ENCODE assay signal across 8 cellular contexts in the genomic region with DNA sequence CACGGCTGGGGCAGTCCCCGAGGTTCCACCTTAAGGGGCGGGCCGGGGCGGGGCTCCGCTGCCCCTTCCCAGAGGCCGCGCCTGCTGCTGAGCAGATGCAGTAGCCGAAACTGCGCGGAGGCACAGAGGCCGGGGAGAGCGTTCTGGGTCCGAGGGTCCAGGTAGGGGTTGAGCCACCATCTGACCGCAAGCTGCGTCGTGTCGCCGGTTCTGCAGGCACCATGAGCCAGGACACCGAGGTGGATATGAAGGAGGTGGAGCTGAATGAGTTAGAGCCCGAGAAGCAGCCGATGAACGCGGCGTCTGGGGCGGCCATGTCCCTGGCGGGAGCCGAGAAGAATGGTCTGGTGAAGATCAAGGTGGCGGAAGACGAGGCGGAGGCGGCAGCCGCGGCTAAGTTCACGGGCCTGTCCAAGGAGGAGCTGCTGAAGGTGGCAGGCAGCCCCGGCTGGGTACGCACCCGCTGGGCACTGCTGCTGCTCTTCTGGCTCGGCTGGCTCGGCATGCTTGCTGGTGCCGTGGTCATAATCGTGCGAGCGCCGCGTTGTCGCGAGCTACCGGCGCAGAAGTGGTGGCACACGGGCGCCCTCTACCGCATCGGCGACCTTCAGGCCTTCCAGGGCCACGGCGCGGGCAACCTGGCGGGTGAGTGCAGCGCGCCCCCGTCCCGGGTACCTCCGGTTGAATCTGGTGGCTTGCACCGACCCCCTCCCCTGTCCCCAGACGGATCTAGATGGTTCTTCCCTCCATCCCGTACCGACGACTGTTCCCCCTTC. TPM values are rescaled to one million over a fixed set of nuclear protein-coding genes. Genes with fewer than 3 reads are reported as not detected.
DNase-seq lines count a peak whose midpoint lies in the region; ATAC-seq, FAIRE-seq and TF ChIP-seq lines count a peak whose summit lies in the region.

A gene (plus strand): TSS at position 94 of the 776 bp plus-strand sequence. CDS start 128 bp downstream, at position 222.

- peak within 1 kb of the TSS; percentile 100 for H3K4me3 Mint-ChIP-seq in T-helper 1 cell treated with Interleukin-12 subunit alpha and Interleukin-12 subunit beta and Interleukin-4 antibody, amounts not matched to agents 30 μg/mL and 1 μg/mL, for 36 hours

- H3K36me3 ChIP-seq in vagina, result peaks cover 0 to 35% of the 10 kb centered on the region in 2 donors

- H3K27ac Mint-ChIP-seq in T-helper 1 cell treated with Interleukin-12 subunit alpha and Interleukin-12 subunit beta and Interleukin-4 antibody, amounts not matched to agents 30 μg/mL and 1 μg/mL, for 36 hours, result peak within 1 kb of the TSS; percentile 100

- ATAC-seq in HG02623 (IDR thresholded peaks at IDR 0.05; ENCODE audit: unreplicated experiment) (peak; percentile 59), left ventricle myocardium superior (peak; percentile 94)

- peak; percentile 98 for TF ChIP-seq POLR2A in GM12891 (IDR thresholded peaks at IDR 0.05; ENCODE audit: low read depth, low read length)
- TF ChIP-seq POLR2A in vagina (IDR thresholded peaks at IDR 0.05), result peak; percentile 87 to 99

- no peaks in the 10 kb centered on the region for H3K27me3 ChIP-seq in vagina

- peak in 2 of 3 experiments; percentile 44 to 72 for TF ChIP-seq CTCF in vagina (IDR thresholded peaks at IDR 0.05)

- peaks cover 53% of the 10 kb centered on the region for H3K4me1 Mint-ChIP-seq in T-helper 1 cell treated with Interleukin-12 subunit alpha and Interleukin-12 subunit beta and Interleukin-4 antibody, amounts not matched to agents 30 μg/mL and 1 μg/mL, for 36 hours (ENCODE audit: low read depth)

- H3K9me3 Mint-ChIP-seq in T-helper 1 cell treated with Interleukin-12 subunit alpha and Interleukin-12 subunit beta and Interleukin-4 antibody, amounts not matched to agents 30 μg/mL and 1 μg/mL, for 36 hours, result no peaks in the 10 kb centered on the region

- FAIRE-seq in GM12891 (lab: Jason Lieb, UNC), result peak; percentile 80

- peak within 1 kb of the TSS; percentile 98 to 100 for H3K4me3 ChIP-seq in vagina

- no peaks in the 10 kb centered on the region for H3K27me3 Mint-ChIP-seq in T-helper 1 cell treated with Interleukin-12 subunit alpha and Interleukin-12 subunit beta and Interleukin-4 antibody, amounts not matched to agents 30 μg/mL and 1 μg/mL, for 36 hours (ENCODE audit: low read depth)

- H3K4me1 ChIP-seq in vagina, result peaks cover 53% of the 10 kb centered on the region

- no peaks in the 10 kb centered on the region for H3K9me3 ChIP-seq in vagina

- peak within 1 kb of the TSS; percentile 100 for H3K27ac ChIP-seq in vagina

- peak; percentile 78 for DNase-seq in GM12891 (ENCODE audit: insufficient read length, low spot score)
- DNase-seq in NCI-H1105 (lab: John Stamatoyannopoulos, UW), result peak; percentile 89
- DNase-seq in amniotic stem cell (lab: John Stamatoyannopoulos, UW), result peak; percentile 90
- peak; percentile 94 for DNase-seq in left ventricle myocardium superior
- DNase-seq in putamen (ENCODE audit: low spot score), result peak; percentile 85
- peak in 1 of 2 donors; percentile 97 for DNase-seq in vagina (ENCODE audit: extremely low spot score in 2 of 2)

- H3K36me3 Mint-ChIP-seq in T-helper 1 cell treated with Interleukin-12 subunit alpha and Interleukin-12 subunit beta and Interleukin-4 antibody, amounts not matched to agents 30 μg/mL and 1 μg/mL, for 36 hours (ENCODE audit: low read depth), result peaks cover 48% of the 10 kb centered on the region

- intact Hi-C loops in left ventricle myocardium superior (cut with micrococcal nuclease) (no loop called here), vagina (cut with DNase I) (no loop called here)

TF ChIP-seq in GM12891, 5 proteins besides CTCF, POLR2A, EP300 and RAD21:
- TF ChIP-seq POLR2AphosphoS5 (IDR thresholded peaks at IDR 0.05; ENCODE audit: low read depth, low read length), result peak; percentile 97
- peak; percentile 81 for TF ChIP-seq POU2F2 (IDR thresholded peaks at IDR 0.05; ENCODE audit: low read depth, low read length)
- peak; percentile 94 for TF ChIP-seq TAF1 (IDR thresholded peaks at IDR 0.05; ENCODE audit: low read depth, low read length)
- TF ChIP-seq SPI1 (IDR thresholded peaks at IDR 0.05; ENCODE audit: low read depth, low read length), result no peak
TF ChIP-seq in GM12891: peak in this region for 3.

RNA-seq across cellular contexts. Expression of the gene that starts here (rescaled TPM):
- polyA plus RNA-seq in GM12891 (2012; ENCODE audit: low read depth, missing spikeins), result 96.7 TPM
- 36.4 TPM for total RNA-seq in left ventricle myocardium superior
- 169 TPM for total RNA-seq in vagina
